Comparison of ENCODE assay signal across 10 cellular contexts in genomic region chr9:131252120-131252519, GRCh38. TPM values are rescaled to one million over a fixed set of nuclear protein-coding genes. Genes with fewer than 3 reads are reported as not detected.
DNase-seq lines count a peak whose midpoint lies in the region; ATAC-seq and TF ChIP-seq lines count a peak whose summit lies in the region.
"Had no signal": no experiment of that assay in that cellular context is flagged by ENCODE, and none has a peak within 500 bp of the region (broad histone marks: within the 10 kb centered on the region; RNA-seq: fewer than 3 reads in every experiment).

No MANE protein-coding gene starts in this region.

- DNase-seq in coronary artery (ENCODE audit: low spot score) (no peak), sciatic nerve (ENCODE audit: low spot score) (peak; percentile 63), COLO829 (ENCODE audit: low spot score) (no peak), NCI-H82 treated with DMSO at 0.1 percent for 48 hours (lab: John Stamatoyannopoulos, UW; ENCODE audit: unreplicated experiment) (no peak)
- DNase-seq: amniotic stem cell, HCEC 1CT, NCI-H524 treated with DMSO at 0.1 percent for 48 hours had no signal

- peak; percentile 4 for ATAC-seq in HG03175 (IDR thresholded peaks at IDR 0.05; ENCODE audit: unreplicated experiment)
- ATAC-seq in sciatic nerve, result no peak
- no peak for ATAC-seq in GM18868 (IDR thresholded peaks at IDR 0.05; ENCODE audit: unreplicated experiment)

- intact Hi-C loops in sciatic nerve (cut with DNase I), result loop anchor here (2.0 kb wide), 1 partner anchor 47 kb away; no protein-coding TSS in a partner anchor

- H3K27ac ChIP-seq in coronary artery, result peak overlapping the region in 1 of 2 donors; percentile 68

- H3K4me3 ChIP-seq in GM12875 (ENCODE audit: low read depth, low read length) (peak overlapping the region; percentile 47), coronary artery (peak overlapping the region; percentile 44)

- TF ChIP-seq CTCF in GM12875 (IDR thresholded peaks at IDR 0.05; ENCODE audit: borderline replicate concordance, insufficient read depth, low read depth, low read length) (no peak), coronary artery (IDR thresholded peaks at IDR 0.05) (no peak)

RNA-seq across cellular contexts. Expression of gene FAM78A, which starts 24.2 kb away (rescaled TPM):
- total RNA-seq in sciatic nerve, result 4.2 TPM

RNA-seq across cellular contexts. Expression of gene PLPP7, which starts 37.4 kb away (rescaled TPM):
- total RNA-seq in sciatic nerve, result 8.6 TPM
